Comparison of ENCODE assay signal across 9 cellular contexts in the genomic region with DNA sequence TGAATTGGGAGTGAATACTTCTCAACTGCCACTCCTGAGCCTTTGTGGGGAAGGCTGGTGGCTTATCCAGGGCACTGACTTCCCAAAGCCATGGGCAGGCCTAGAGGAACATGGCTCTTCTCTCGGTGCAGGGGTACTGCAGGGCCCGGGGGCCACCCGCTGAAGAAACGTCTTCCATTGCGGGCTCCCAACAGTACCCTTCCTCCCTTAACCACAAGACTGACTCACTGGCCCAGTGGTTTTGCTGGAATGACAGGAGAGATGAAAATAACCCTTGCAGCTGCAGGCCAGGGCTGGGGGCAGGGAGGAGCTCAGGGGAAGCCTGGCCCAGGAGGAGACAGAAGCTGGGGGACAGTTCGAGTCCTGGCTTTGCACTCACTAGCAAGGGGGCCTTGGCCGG. TPM values are rescaled to one million over a fixed set of nuclear protein-coding genes. Genes with fewer than 3 reads are reported as not detected.
DNase-seq lines count a peak whose midpoint lies in the region; ATAC-seq lines count a peak whose summit lies in the region.
"Had no signal": no experiment of that assay in that cellular context is flagged by ENCODE, and none has a peak within 500 bp of the region (broad histone marks: within the 10 kb centered on the region; RNA-seq: fewer than 3 reads in every experiment).

No MANE protein-coding gene starts in this region.

- no peaks in the 10 kb centered on the region for H3K27me3 ChIP-seq in CD4-positive, CD25-positive, alpha-beta regulatory T cell (ENCODE audit: control insufficient read depth, insufficient read depth, low read length)

- H3K36me3 ChIP-seq in CD4-positive, CD25-positive, alpha-beta regulatory T cell (ENCODE audit: control insufficient read depth, insufficient read depth, low read length), result peaks cover 6% of the 10 kb centered on the region

- H3K4me1 ChIP-seq in CD4-positive, CD25-positive, alpha-beta regulatory T cell (ENCODE audit: control insufficient read depth, insufficient read depth, low read length, poor library complexity, severe bottlenecking), result peaks cover 16% of the 10 kb centered on the region

- H3K27ac Mint-ChIP-seq in CD4-positive, CD25-positive, alpha-beta regulatory T cell, result peak overlapping the region in 2 of 3 donors; percentile 20 to 65

- peaks cover 4 to 23% (median 8%) of the 10 kb centered on the region in 4 donors for H3K4me1 Mint-ChIP-seq in CD4-positive, CD25-positive, alpha-beta regulatory T cell

- no peak for DNase-seq in CD4-positive, CD25-positive, alpha-beta regulatory T cell
- DNase-seq in NCI-H226 (peak; percentile 85), brain pericyte (ENCODE audit: low read depth, low spot score) (peak; percentile 79), myocyte (ENCODE audit: low read depth) (peak; percentile 99), amygdala (lab: John Stamatoyannopoulos, UW) (no peak), HuH-7.5 (ENCODE audit: low spot score) (no peak)
- DNase-seq: stimulated activated CD4-positive, alpha-beta T cell treated with anti-CD3 and anti-CD28 coated beads, Interleukin-4, amount 100 ng/mL, for 24 hours had no signal

- no peak overlapping the region for H3K4me3 ChIP-seq in CD4-positive, CD25-positive, alpha-beta regulatory T cell (ENCODE audit: low read depth, low read length)

- ATAC-seq in CD4-positive, CD25-positive, alpha-beta regulatory T cell (ENCODE audit: low read depth in 2 of 2), result no peak
- no peak for ATAC-seq in GM19023 (IDR thresholded peaks at IDR 0.05; ENCODE audit: unreplicated experiment)
- ATAC-seq in HG03439 (IDR thresholded peaks at IDR 0.05; ENCODE audit: unreplicated experiment), result no peak

- peaks cover 9% of the 10 kb centered on the region for H3K36me3 Mint-ChIP-seq in CD4-positive, CD25-positive, alpha-beta regulatory T cell

- H3K9me3 ChIP-seq in CD4-positive, CD25-positive, alpha-beta regulatory T cell (ENCODE audit: control insufficient read depth in 2 of 2, low read length in 2 of 2), result no peaks in the 10 kb centered on the region

- H3K27me3 Mint-ChIP-seq in CD4-positive, CD25-positive, alpha-beta regulatory T cell, result no peaks in the 10 kb centered on the region

- no peak overlapping the region for H3K4me3 Mint-ChIP-seq in CD4-positive, CD25-positive, alpha-beta regulatory T cell

- H3K9me3 Mint-ChIP-seq in CD4-positive, CD25-positive, alpha-beta regulatory T cell, result no peaks in the 10 kb centered on the region

- no peak overlapping the region for H3K27ac ChIP-seq in CD4-positive, CD25-positive, alpha-beta regulatory T cell (ENCODE audit: insufficient read depth, low read length, poor library complexity, severe bottlenecking)

RNA-seq across cellular contexts. Expression of a gene that starts 13.5 kb away (rescaled TPM):
- 31.5 TPM for total RNA-seq in CD4-positive, CD25-positive, alpha-beta regulatory T cell
- polyA plus RNA-seq in CD4-positive, CD25-positive, alpha-beta regulatory T cell, result 100 to 1,000 TPM in 3 of 4 donors, 10 to 100 TPM in 1; 98.2 to 132 (median 106) TPM
- total RNA-seq in myocyte, result 38.7 and 44.6 TPM in 2 replicates
- 97.4 TPM for polyA plus RNA-seq in myocyte (2012)

RNA-seq across cellular contexts. Expression of a gene that starts 38.9 kb away (rescaled TPM):
- 1.5 TPM for total RNA-seq in CD4-positive, CD25-positive, alpha-beta regulatory T cell
- 1 to 10 TPM in 3 of 4 donors, under 1 TPM in 1; 0.44 to 1.5 (median 1.2) TPM for polyA plus RNA-seq in CD4-positive, CD25-positive, alpha-beta regulatory T cell
- 12.2 and 13.8 TPM in 2 replicates for total RNA-seq in myocyte
- 7.0 TPM for polyA plus RNA-seq in myocyte (2012)

Comparison
In these comparisons a context has a peak if more than half of its experiments do, and no peak if none do; other contexts are left out.
1. DNase-seq: peak in NCI-H226 (single experiment), brain pericyte (single experiment) and myocyte (single experiment); none in CD4-positive, CD25-positive, alpha-beta regulatory T cell (0 of 3), amygdala (0 of 56) and HuH-7.5 (single experiment).